ENCODE assay signal across 14 cellular contexts in genomic region chr1:218658899-218659298, GRCh38.
DNase-seq lines count a peak whose midpoint lies in the region; FAIRE-seq lines count a peak whose summit lies in the region.
"Had no signal": no experiment of that assay in that cellular context is flagged by ENCODE, and none has a peak within 500 bp of the region (broad histone marks: within the 10 kb centered on the region; RNA-seq: fewer than 3 reads in every experiment).

No MANE protein-coding gene starts in this region.

- DNase-seq in HT-29 (ENCODE audit: low spot score) = peak; percentile 39
- peak; percentile 88 for DNase-seq in amniotic epithelial cell (ENCODE audit: low read depth)
- DNase-seq in islet precursor cell = peak; percentile 92
- peak; percentile 76 for DNase-seq in urothelium cell line (ENCODE audit: low spot score)
- no peak for DNase-seq in activated CD8-positive, alpha-beta memory T cell treated with anti-CD3 and anti-CD28 coated beads, Interleukin-2, amount 50 U/mL, for 48 hours
- no peak for DNase-seq in NCI-H2227 (lab: John Stamatoyannopoulos, UW; ENCODE audit: unreplicated experiment)
- no peak for DNase-seq in SW 1271 (lab: John Stamatoyannopoulos, UW)
- DNase-seq: activated B cell treated with CpG ODN at 0.5 μM for 24 hours; activated T-cell treated with anti-CD3 and anti-CD28 coated beads, Interleukin-2, amount 50 U/mL, for 24 hours; left ventricle myocardium inferior; NCI-H446; posterior cingulate gyrus had no signal

- FAIRE-seq in urothelium cell line (lab: Jason Lieb, UNC) = peak; percentile 17
- FAIRE-seq: frontal cortex, GM12878 had no signal

Comparison
In these comparisons a context has a peak if more than half of its experiments do, and no peak if none do; other contexts are left out.
1. DNase-seq: peak in HT-29 (single experiment), amniotic epithelial cell (single experiment), islet precursor cell (single experiment) and urothelium cell line (single experiment); none in activated CD8-positive, alpha-beta memory T cell treated with anti-CD3 and anti-CD28 coated beads, Interleukin-2, amount 50 U/mL, for 48 hours (single experiment), NCI-H2227 (single experiment) and SW 1271 (0 of 2).